ENCODE assay signal across 8 cellular contexts in genomic region chr19:48954595-48955307, GRCh38. TPM values are rescaled to one million over a fixed set of nuclear protein-coding genes. Genes with fewer than 3 reads are reported as not detected.
DNase-seq lines count a peak whose midpoint lies in the region; ATAC-seq and TF ChIP-seq lines count a peak whose summit lies in the region.

BAX (plus strand) TSS chr19:48954875; CDS start chr19:48954929, 54 bp downstream.

- dilution Hi-C loops in IMR-90 (cut with HindIII; ENCODE audit: low sequenced_read_pairs, unreplicated experiment), result no loop called here

- peak within 1 kb of the TSS; percentile 100 for H3K14ac ChIP-seq in IMR-90 (replicated peaks; ENCODE audit: low read depth, low read length)

- H3K4ac ChIP-seq in IMR-90 (ENCODE audit: low read depth, low read length), result peak within 1 kb of the TSS; percentile 100

- H2AK9ac ChIP-seq in IMR-90 (replicated peaks; ENCODE audit: low read depth, low read length, poor library complexity), result peak within 1 kb of the TSS; percentile 100

- H3K36me3 ChIP-seq in IMR-90 (ENCODE audit: control insufficient read depth, insufficient read depth, low read length) (peaks cover 11% of the 10 kb centered on the region), mucosa of descending colon (ENCODE audit: low read depth) (no peaks in the 10 kb centered on the region)

- peak within 1 kb of the TSS; percentile 86 for H3K18ac ChIP-seq in IMR-90 (ENCODE audit: low read depth, low read length)

- H3K27me3 ChIP-seq in IMR-90 (ENCODE audit: control insufficient read depth, insufficient read depth, low read length), result no peaks in the 10 kb centered on the region

- peak; percentile 89 for DNase-seq in DMS 273 treated with DMSO at 0.1 percent for 48 hours (lab: John Stamatoyannopoulos, UW)
- peak; percentile 93 for DNase-seq in IMR-90
- DNase-seq in OCI-M2 (lab: John Stamatoyannopoulos, UW; ENCODE audit: unreplicated experiment), result peak; percentile 71
- DNase-seq in activated T-cell treated with anti-CD3 and anti-CD28 coated beads for 4 hours, result peak; percentile 81
- peak; percentile 96 for DNase-seq in epithelial cell of esophagus (ENCODE audit: low read depth)
- DNase-seq in mucosa of descending colon, result peak; percentile 98 to 99 (median 98)
- DNase-seq in stimulated activated CD8-positive, alpha-beta memory T cell treated with anti-CD3 and anti-CD28 coated beads, Interleukin-4, amount 100 ng/mL, for 1 hour (ENCODE audit: low read depth in 2 of 2, low spot score in 1 of 2), result peak; percentile 66 to 70

- H4K5ac ChIP-seq in IMR-90 (ENCODE audit: low read depth, low read length), result peak within 1 kb of the TSS; percentile 90

- peak within 1 kb of the TSS; percentile 98 for H4K91ac ChIP-seq in IMR-90 (ENCODE audit: insufficient read depth, low read depth, low read length)

- peak within 1 kb of the TSS; percentile 54; the same call in 2 of the 3 replicates for H2BK15ac ChIP-seq in IMR-90 (ENCODE audit: low read depth, low read length)

- peaks cover 19 to 42% of the 10 kb centered on the region in 2 experiments for H3K79me1 ChIP-seq in IMR-90 (ENCODE audit: low read depth in 1 of 2, low read length in 2 of 2)

- H3K56ac ChIP-seq in IMR-90 (ENCODE audit: extremely low read depth, insufficient read depth, low read length), result peak within 1 kb of the TSS; percentile 99

- BruUV-seq in IMR-90 (replicated peaks; lab: Mats Ljungman, UMichigan), result no TSS peak

- intact Hi-C loops in IMR-90 (cut with micrococcal nuclease), result loop anchor here (2.0 kb wide), 1 partner anchor 54 kb away; the partner anchor contains the start of gene NUCB1
- intact Hi-C loops in mucosa of descending colon (cut with DNase I, micrococcal nuclease), result no loop called here

- peak within 1 kb of the TSS; percentile 97 for H2BK5ac ChIP-seq in IMR-90 (ENCODE audit: low read depth, low read length, poor library complexity, severe bottlenecking)

- WGBS in IMR-90 (ENCODE audit: extremely low coverage in 2 of 2, insufficient read length in 1 of 2), 2 experiments, result 2% methylated on average over 36 of the region's 71 CpGs; no CpG with 5 or more reads in 1 of the 2 experiments

- peak within 1 kb of the TSS; percentile 99 for H3K9ac ChIP-seq in IMR-90 (ENCODE audit: low read depth, low read length)

- CTCF ChIA-PET in IMR-90 (lab: Yijun Ruan, JAX), result no interaction called here

- no peak; the same call in 1 of the 2 replicates for TF ChIP-seq RAD21 in IMR-90 (IDR thresholded peaks at IDR 0.05; ENCODE audit: low read length)

- H3K4me1 ChIP-seq in IMR-90 (ENCODE audit: control insufficient read depth, insufficient read depth, low read length) (peaks cover 8% of the 10 kb centered on the region), mucosa of descending colon (ENCODE audit: low read depth) (peaks cover 13% of the 10 kb centered on the region)

- H2AK5ac ChIP-seq in IMR-90 (ENCODE audit: low read depth, low read length), result peak within 1 kb of the TSS; percentile 98

- TF ChIP-seq POLR2A in IMR-90 (IDR thresholded peaks at IDR 0.05; ENCODE audit: low read depth, low read length), result peak; percentile 73; the same call in 1 of the 2 replicates

- peak; percentile 77 for ATAC-seq in GM21526 (IDR thresholded peaks at IDR 0.05; ENCODE audit: low FRiP score, unreplicated experiment)
- peak; percentile 93 for ATAC-seq in IMR-90 (ENCODE audit: low read depth)
- peak; percentile 92 for ATAC-seq in mucosa of descending colon

- 0 out of 2 replicates have a peak, but pooled peaks cover 2% of the 10 kb centered on the region for H4K20me1 ChIP-seq in IMR-90 (ENCODE audit: insufficient read depth, low read length)

- peak within 1 kb of the TSS; percentile 85; the same call in 1 of the 2 replicates for H2BK20ac ChIP-seq in IMR-90 (ENCODE audit: low read depth, low read length)

- H3K27ac ChIP-seq in IMR-90 (ENCODE audit: insufficient read depth, low read length), result peak within 1 kb of the TSS; percentile 97

- TF ChIP-seq CTCF in IMR-90 (conservative IDR thresholded peaks at IDR 0.05; ENCODE audit: low read depth, low read length), result no peak
- no peak for TF ChIP-seq CTCF in epithelial cell of esophagus (IDR thresholded peaks at IDR 0.05; ENCODE audit: insufficient read depth, low read depth, low read length, missing control alignments)
- no peak for TF ChIP-seq CTCF in mucosa of descending colon (IDR thresholded peaks at IDR 0.05)

- H3K4me3 ChIP-seq in IMR-90 (ENCODE audit: insufficient read depth, low read depth, low read length), result peak within 1 kb of the TSS; percentile 93
- peak within 1 kb of the TSS; percentile 97 for H3K4me3 ChIP-seq in epithelial cell of esophagus (ENCODE audit: low read length)
- H3K4me3 ChIP-seq in mucosa of descending colon, result peak within 1 kb of the TSS; percentile 81

- peak within 1 kb of the TSS; percentile 90 for H2AFZ ChIP-seq in IMR-90 (replicated peaks; ENCODE audit: low read length, poor library complexity)

- POLR2A ChIA-PET in IMR-90 (lab: Charles Lee; ENCODE audit: unreplicated experiment), result interaction anchor here (0.7 to 1.3 kb wide), 2 partner anchors 9 to 11 kb away, joined by 4 to 6 read pairs; no protein-coding TSS in a partner anchor

- H4K8ac ChIP-seq in IMR-90 (ENCODE audit: low read depth in 2 of 2, low read length in 2 of 2), result peak within 1 kb of the TSS; percentile 98 to 99

- H3K9me3 ChIP-seq in IMR-90 (ENCODE audit: control insufficient read depth, insufficient read depth, low read length) (no peaks in the 10 kb centered on the region), mucosa of descending colon (no peaks in the 10 kb centered on the region)

- in situ Hi-C loops in IMR-90 (cut with MboI; ENCODE audit: low sequenced_read_pairs), result no loop called here

- H3K23ac ChIP-seq in IMR-90 (ENCODE audit: low read depth, low read length), result peak within 1 kb of the TSS; percentile 99

- peaks cover 15% of the 10 kb centered on the region for H3K9me1 ChIP-seq in IMR-90 (ENCODE audit: insufficient read depth, low read length)

- peak within 1 kb of the TSS; percentile 98 for H3K4me2 ChIP-seq in IMR-90 (ENCODE audit: low read depth, low read length)

- peak within 1 kb of the TSS; percentile 99 for H2BK120ac ChIP-seq in IMR-90 (ENCODE audit: low read depth, low read length)

TF ChIP-seq in IMR-90, 13 proteins besides CTCF, POLR2A, EP300 and RAD21:
- TF ChIP-seq FOS (IDR thresholded peaks at IDR 0.05; ENCODE audit: low read depth, low read length) (peak; percentile 99), RCOR1 (IDR thresholded peaks at IDR 0.05; ENCODE audit: insufficient replicate concordance, low read length) (no peak), MAZ (IDR thresholded peaks at IDR 0.05; ENCODE audit: borderline replicate concordance, low read depth, low read length) (peak; percentile 53; the same call in 1 of the 2 replicates), MAFK (IDR thresholded peaks at IDR 0.05; ENCODE audit: low read depth, low read length) (no peak), CHD1 (IDR thresholded peaks at IDR 0.05; ENCODE audit: low read depth, low read length) (peak; percentile 75; the same call in 1 of the 2 replicates), NFE2L2 (IDR thresholded peaks at IDR 0.05; ENCODE audit: low read depth, low read length) (no peak), CEBPB (IDR thresholded peaks at IDR 0.05; ENCODE audit: low read depth, low read length) (no peak), BHLHE40 (IDR thresholded peaks at IDR 0.05; ENCODE audit: low read depth, low read length) (peak; percentile 99), ELK1 (IDR thresholded peaks at IDR 0.05; ENCODE audit: borderline replicate concordance, low read depth, low read length) (no peak), USF2 (IDR thresholded peaks at IDR 0.05; ENCODE audit: low read depth, low read length) (peak; percentile 100), RFX5 (IDR thresholded peaks at IDR 0.05; ENCODE audit: low read depth, low read length) (no peak), SMC3 (IDR thresholded peaks at IDR 0.05; ENCODE audit: low read depth, low read length) (no peak), MXI1 (IDR thresholded peaks at IDR 0.05; ENCODE audit: borderline replicate concordance, low read depth, low read length) (peak; percentile 74; the same call in 1 of the 2 replicates)
TF ChIP-seq in IMR-90: peak in this region for 6.

RNA-seq across cellular contexts. Expression of gene BAX, which starts in this region (rescaled TPM):
- 23.3 and 26.1 TPM in 2 replicates for total RNA-seq in IMR-90 (2012; rRNA removed)
- polyA plus RNA-seq in IMR-90 (2012; rRNA removed), result 169 and 181 TPM in 2 replicates
- polyA plus RNA-seq in IMR-90 (2012; cell fraction: cytosol; rRNA removed), result 205 and 279 TPM in 2 replicates
- 285 and 331 TPM in 2 replicates for polyA plus RNA-seq in IMR-90 (2012; cell fraction: nucleus; rRNA removed; ENCODE audit: low replicate concordance)
- 100 to 1,000 TPM in 2 of 3 donors, 10 to 100 TPM in 1; 90.2 to 128 (median 125) TPM for total RNA-seq in mucosa of descending colon

Comparison
In these comparisons a context has a peak if more than half of its experiments do, and no peak if none do; other contexts are left out.
1. Peak in every context shown above with its lines: DNase-seq, ATAC-seq, H3K4me3 ChIP-seq and H3K27ac ChIP-seq.